Comparison of ENCODE assay signal across 2 cellular contexts in the genomic region with DNA sequence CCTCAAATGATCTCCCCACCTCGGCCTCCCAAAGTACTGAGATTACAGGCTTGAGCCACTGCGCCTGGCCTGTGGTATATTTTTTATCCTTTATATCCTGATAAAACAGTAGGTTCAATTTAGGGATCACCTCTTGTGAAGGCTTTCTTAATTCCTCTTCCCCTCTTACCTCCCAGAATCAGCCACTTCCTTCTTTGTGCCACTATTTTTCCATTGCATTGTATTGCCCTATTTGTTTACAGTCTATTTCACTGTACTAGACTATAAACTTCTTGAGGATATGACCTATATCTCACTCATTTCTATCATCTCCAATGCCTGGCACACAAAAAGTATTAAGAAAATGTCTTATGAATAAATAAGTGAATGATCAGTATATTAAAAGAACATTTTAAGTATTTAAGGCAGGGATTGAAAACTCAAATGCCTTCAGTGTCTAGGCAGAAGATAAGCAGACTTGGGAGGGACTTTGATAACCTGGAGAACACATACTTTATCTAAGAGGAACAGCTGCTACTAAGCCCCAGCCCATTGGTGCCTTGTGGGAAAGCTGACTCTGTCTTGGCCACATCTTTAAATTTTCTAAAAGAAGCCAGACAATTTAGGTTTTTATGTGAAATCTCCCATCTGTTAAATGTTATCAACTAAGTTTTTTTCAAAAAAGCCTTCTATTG.
TF ChIP-seq lines count a peak whose summit lies in the region.

No MANE protein-coding gene starts in this region.

TF ChIP-seq in A549, 52 proteins besides CTCF, POLR2A, EP300 and RAD21 (continued from another document):
- TF ChIP-seq SREBF2 (IDR thresholded peaks at IDR 0.05) (no peak), MYC (IDR thresholded peaks at IDR 0.05; ENCODE audit: borderline replicate concordance, low read length) (no peak), RCOR1 (IDR thresholded peaks at IDR 0.05; ENCODE audit: low read depth, low read length) (no peak), TP53 (CRISPR knock-in tag; IDR thresholded peaks at IDR 0.05) (no peak), ZFP36 (IDR thresholded peaks at IDR 0.05; ENCODE audit: borderline replicate concordance, partially characterized antibody) (no peak), MAFK (IDR thresholded peaks at IDR 0.05; ENCODE audit: partially characterized antibody) (no peak)
- TF ChIP-seq, protein P1, sequence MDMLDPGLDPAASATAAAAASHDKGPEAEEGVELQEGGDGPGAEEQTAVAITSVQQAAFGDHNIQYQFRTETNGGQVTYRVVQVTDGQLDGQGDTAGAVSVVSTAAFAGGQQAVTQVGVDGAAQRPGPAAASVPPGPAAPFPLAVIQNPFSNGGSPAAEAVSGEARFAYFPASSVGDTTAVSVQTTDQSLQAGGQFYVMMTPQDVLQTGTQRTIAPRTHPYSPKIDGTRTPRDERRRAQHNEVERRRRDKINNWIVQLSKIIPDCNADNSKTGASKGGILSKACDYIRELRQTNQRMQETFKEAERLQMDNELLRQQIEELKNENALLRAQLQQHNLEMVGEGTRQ (IDR thresholded peaks at IDR 0.05), result no peak
- TF ChIP-seq, protein P2, sequence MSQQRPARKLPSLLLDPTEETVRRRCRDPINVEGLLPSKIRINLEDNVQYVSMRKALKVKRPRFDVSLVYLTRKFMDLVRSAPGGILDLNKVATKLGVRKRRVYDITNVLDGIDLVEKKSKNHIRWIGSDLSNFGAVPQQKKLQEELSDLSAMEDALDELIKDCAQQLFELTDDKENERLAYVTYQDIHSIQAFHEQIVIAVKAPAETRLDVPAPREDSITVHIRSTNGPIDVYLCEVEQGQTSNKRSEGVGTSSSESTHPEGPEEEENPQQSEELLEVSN (IDR thresholded peaks at IDR 0.05; ENCODE audit: borderline replicate concordance, low read depth), result no peak

TF ChIP-seq in K562, 482 proteins besides CTCF, POLR2A, EP300 and RAD21 (continued from another document and continues in another):
- TF ChIP-seq DACH1 (IDR thresholded peaks at IDR 0.05; ENCODE audit: partially characterized antibody), result no peak
- no peak for TF ChIP-seq FOS (IDR thresholded peaks at IDR 0.05; ENCODE audit: extremely low read depth, insufficient read length)
- TF ChIP-seq TARDBP (IDR thresholded peaks at IDR 0.05), result peak; percentile 70; the same call in 1 of the 2 replicates
- no peak for TF ChIP-seq RFX1 (IDR thresholded peaks at IDR 0.05)
- 0 out of 2 replicates have a peak, but pooled peaks have one; percentile 35 for TF ChIP-seq MBD2 (IDR thresholded peaks at IDR 0.05; ENCODE audit: borderline replicate concordance, low read depth)
- no peak for TF ChIP-seq ZNF589 (CRISPR knock-in tag; IDR thresholded peaks at IDR 0.05; ENCODE audit: low read depth)
- TF ChIP-seq PHF20 (IDR thresholded peaks at IDR 0.05; ENCODE audit: partially characterized antibody), result no peak
- TF ChIP-seq, protein P3, sequence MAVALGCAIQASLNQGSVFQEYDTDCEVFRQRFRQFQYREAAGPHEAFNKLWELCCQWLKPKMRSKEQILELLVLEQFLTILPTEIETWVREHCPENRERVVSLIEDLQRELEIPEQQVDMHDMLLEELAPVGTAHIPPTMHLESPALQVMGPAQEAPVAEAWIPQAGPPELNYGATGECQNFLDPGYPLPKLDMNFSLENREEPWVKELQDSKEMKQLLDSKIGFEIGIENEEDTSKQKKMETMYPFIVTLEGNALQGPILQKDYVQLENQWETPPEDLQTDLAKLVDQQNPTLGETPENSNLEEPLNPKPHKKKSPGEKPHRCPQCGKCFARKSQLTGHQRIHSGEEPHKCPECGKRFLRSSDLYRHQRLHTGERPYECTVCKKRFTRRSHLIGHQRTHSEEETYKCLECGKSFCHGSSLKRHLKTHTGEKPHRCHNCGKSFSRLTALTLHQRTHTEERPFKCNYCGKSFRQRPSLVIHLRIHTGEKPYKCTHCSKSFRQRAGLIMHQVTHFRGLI (CRISPR knock-in tag; IDR thresholded peaks at IDR 0.05), result no peak
- no peak for TF ChIP-seq KAT2B (IDR thresholded peaks at IDR 0.05; ENCODE audit: low read depth, low read length)
- TF ChIP-seq MAFK (IDR thresholded peaks at IDR 0.05; ENCODE audit: low read length), result no peak
- TF ChIP-seq ZNF57 (CRISPR knock-in tag; IDR thresholded peaks at IDR 0.05), result no peak
- TF ChIP-seq KDM5B (IDR thresholded peaks at IDR 0.05; ENCODE audit: insufficient replicate concordance, low read depth, low read length), result no peak
- TF ChIP-seq ARID2 (IDR thresholded peaks at IDR 0.05), result no peak
- TF ChIP-seq TCF3 (CRISPR knock-in tag; IDR thresholded peaks at IDR 0.05), result peak; percentile 94
- peak; percentile 74 for TF ChIP-seq HMGN3 (IDR thresholded peaks at IDR 0.05; ENCODE audit: borderline replicate concordance, extremely low read depth, insufficient read length, low read depth, low read length)
- TF ChIP-seq SAFB2 (IDR thresholded peaks at IDR 0.05; ENCODE audit: borderline replicate concordance, low read depth, low read length, severe bottlenecking), result no peak
- TF ChIP-seq CAMTA2 (CRISPR knock-in tag; conservative IDR thresholded peaks at IDR 0.05), result no peak
- TF ChIP-seq TAF1 (IDR thresholded peaks at IDR 0.05; ENCODE audit: control insufficient read depth, extremely low read depth, insufficient read depth, low read length, severe bottlenecking), result no peak
- no peak for TF ChIP-seq BCL6 (CRISPR knock-in tag; IDR thresholded peaks at IDR 0.05)
- TF ChIP-seq GABPA (tag; conservative IDR thresholded peaks at IDR 0.05; ENCODE audit: low read depth), result no peak
- TF ChIP-seq E4F1 (CRISPR knock-in tag; IDR thresholded peaks at IDR 0.05; ENCODE audit: borderline replicate concordance), result no peak
- TF ChIP-seq TEAD2 (tag; IDR thresholded peaks at IDR 0.05), result no peak
- TF ChIP-seq, protein P4, sequence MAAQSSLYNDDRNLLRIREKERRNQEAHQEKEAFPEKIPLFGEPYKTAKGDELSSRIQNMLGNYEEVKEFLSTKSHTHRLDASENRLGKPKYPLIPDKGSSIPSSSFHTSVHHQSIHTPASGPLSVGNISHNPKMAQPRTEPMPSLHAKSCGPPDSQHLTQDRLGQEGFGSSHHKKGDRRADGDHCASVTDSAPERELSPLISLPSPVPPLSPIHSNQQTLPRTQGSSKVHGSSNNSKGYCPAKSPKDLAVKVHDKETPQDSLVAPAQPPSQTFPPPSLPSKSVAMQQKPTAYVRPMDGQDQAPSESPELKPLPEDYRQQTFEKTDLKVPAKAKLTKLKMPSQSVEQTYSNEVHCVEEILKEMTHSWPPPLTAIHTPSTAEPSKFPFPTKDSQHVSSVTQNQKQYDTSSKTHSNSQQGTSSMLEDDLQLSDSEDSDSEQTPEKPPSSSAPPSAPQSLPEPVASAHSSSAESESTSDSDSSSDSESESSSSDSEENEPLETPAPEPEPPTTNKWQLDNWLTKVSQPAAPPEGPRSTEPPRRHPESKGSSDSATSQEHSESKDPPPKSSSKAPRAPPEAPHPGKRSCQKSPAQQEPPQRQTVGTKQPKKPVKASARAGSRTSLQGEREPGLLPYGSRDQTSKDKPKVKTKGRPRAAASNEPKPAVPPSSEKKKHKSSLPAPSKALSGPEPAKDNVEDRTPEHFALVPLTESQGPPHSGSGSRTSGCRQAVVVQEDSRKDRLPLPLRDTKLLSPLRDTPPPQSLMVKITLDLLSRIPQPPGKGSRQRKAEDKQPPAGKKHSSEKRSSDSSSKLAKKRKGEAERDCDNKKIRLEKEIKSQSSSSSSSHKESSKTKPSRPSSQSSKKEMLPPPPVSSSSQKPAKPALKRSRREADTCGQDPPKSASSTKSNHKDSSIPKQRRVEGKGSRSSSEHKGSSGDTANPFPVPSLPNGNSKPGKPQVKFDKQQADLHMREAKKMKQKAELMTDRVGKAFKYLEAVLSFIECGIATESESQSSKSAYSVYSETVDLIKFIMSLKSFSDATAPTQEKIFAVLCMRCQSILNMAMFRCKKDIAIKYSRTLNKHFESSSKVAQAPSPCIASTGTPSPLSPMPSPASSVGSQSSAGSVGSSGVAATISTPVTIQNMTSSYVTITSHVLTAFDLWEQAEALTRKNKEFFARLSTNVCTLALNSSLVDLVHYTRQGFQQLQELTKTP (IDR thresholded peaks at IDR 0.05; ENCODE audit: low read depth in 1 of 2, partially characterized antibody in 2 of 2), result no peak
- TF ChIP-seq ZNF23 (CRISPR knock-in tag; IDR thresholded peaks at IDR 0.05), result no peak
- peak; percentile 39 for TF ChIP-seq MEIS2 (IDR thresholded peaks at IDR 0.05; ENCODE audit: partially characterized antibody)
- TF ChIP-seq CCNT2 (IDR thresholded peaks at IDR 0.05; ENCODE audit: borderline replicate concordance, extremely low read depth, insufficient read length, low read depth, low read length), result peak; percentile 95
- no peak for TF ChIP-seq ADNP (tag; IDR thresholded peaks at IDR 0.05)
- TF ChIP-seq ID3 (CRISPR knock-in tag; IDR thresholded peaks at IDR 0.05), result no peak
- TF ChIP-seq ID3 (tag; IDR thresholded peaks at IDR 0.05), result no peak
- TF ChIP-seq, protein P5, sequence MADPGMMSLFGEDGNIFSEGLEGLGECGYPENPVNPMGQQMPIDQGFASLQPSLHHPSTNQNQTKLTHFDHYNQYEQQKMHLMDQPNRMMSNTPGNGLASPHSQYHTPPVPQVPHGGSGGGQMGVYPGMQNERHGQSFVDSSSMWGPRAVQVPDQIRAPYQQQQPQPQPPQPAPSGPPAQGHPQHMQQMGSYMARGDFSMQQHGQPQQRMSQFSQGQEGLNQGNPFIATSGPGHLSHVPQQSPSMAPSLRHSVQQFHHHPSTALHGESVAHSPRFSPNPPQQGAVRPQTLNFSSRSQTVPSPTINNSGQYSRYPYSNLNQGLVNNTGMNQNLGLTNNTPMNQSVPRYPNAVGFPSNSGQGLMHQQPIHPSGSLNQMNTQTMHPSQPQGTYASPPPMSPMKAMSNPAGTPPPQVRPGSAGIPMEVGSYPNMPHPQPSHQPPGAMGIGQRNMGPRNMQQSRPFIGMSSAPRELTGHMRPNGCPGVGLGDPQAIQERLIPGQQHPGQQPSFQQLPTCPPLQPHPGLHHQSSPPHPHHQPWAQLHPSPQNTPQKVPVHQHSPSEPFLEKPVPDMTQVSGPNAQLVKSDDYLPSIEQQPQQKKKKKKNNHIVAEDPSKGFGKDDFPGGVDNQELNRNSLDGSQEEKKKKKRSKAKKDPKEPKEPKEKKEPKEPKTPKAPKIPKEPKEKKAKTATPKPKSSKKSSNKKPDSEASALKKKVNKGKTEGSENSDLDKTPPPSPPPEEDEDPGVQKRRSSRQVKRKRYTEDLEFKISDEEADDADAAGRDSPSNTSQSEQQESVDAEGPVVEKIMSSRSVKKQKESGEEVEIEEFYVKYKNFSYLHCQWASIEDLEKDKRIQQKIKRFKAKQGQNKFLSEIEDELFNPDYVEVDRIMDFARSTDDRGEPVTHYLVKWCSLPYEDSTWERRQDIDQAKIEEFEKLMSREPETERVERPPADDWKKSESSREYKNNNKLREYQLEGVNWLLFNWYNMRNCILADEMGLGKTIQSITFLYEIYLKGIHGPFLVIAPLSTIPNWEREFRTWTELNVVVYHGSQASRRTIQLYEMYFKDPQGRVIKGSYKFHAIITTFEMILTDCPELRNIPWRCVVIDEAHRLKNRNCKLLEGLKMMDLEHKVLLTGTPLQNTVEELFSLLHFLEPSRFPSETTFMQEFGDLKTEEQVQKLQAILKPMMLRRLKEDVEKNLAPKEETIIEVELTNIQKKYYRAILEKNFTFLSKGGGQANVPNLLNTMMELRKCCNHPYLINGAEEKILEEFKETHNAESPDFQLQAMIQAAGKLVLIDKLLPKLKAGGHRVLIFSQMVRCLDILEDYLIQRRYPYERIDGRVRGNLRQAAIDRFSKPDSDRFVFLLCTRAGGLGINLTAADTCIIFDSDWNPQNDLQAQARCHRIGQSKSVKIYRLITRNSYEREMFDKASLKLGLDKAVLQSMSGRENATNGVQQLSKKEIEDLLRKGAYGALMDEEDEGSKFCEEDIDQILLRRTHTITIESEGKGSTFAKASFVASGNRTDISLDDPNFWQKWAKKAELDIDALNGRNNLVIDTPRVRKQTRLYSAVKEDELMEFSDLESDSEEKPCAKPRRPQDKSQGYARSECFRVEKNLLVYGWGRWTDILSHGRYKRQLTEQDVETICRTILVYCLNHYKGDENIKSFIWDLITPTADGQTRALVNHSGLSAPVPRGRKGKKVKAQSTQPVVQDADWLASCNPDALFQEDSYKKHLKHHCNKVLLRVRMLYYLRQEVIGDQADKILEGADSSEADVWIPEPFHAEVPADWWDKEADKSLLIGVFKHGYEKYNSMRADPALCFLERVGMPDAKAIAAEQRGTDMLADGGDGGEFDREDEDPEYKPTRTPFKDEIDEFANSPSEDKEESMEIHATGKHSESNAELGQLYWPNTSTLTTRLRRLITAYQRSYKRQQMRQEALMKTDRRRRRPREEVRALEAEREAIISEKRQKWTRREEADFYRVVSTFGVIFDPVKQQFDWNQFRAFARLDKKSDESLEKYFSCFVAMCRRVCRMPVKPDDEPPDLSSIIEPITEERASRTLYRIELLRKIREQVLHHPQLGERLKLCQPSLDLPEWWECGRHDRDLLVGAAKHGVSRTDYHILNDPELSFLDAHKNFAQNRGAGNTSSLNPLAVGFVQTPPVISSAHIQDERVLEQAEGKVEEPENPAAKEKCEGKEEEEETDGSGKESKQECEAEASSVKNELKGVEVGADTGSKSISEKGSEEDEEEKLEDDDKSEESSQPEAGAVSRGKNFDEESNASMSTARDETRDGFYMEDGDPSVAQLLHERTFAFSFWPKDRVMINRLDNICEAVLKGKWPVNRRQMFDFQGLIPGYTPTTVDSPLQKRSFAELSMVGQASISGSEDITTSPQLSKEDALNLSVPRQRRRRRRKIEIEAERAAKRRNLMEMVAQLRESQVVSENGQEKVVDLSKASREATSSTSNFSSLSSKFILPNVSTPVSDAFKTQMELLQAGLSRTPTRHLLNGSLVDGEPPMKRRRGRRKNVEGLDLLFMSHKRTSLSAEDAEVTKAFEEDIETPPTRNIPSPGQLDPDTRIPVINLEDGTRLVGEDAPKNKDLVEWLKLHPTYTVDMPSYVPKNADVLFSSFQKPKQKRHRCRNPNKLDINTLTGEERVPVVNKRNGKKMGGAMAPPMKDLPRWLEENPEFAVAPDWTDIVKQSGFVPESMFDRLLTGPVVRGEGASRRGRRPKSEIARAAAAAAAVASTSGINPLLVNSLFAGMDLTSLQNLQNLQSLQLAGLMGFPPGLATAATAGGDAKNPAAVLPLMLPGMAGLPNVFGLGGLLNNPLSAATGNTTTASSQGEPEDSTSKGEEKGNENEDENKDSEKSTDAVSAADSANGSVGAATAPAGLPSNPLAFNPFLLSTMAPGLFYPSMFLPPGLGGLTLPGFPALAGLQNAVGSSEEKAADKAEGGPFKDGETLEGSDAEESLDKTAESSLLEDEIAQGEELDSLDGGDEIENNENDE (IDR thresholded peaks at IDR 0.05; ENCODE audit: low read depth, low read length), result no peak
- peak; percentile 57 for TF ChIP-seq FOSL1 (tag; conservative IDR thresholded peaks at IDR 0.05)
